In genomic region chr10:24958701-24959392, GRCh38 we compare ENCODE assay signal across 10 cellular contexts. TPM values are rescaled to one million over a fixed set of nuclear protein-coding genes. Genes with fewer than 3 reads are reported as not detected.
DNase-seq lines count a peak whose midpoint lies in the region; ATAC-seq and TF ChIP-seq lines count a peak whose summit lies in the region.
"Had no signal": no experiment of that assay in that cellular context is flagged by ENCODE, and none has a peak within 500 bp of the region (broad histone marks: within the 10 kb centered on the region; RNA-seq: fewer than 3 reads in every experiment).

No MANE protein-coding gene starts in this region.

- no peaks in the 10 kb centered on the region for H3K79me2 ChIP-seq in Karpas-422 (ENCODE audit: low read length)

- H3K9me3 ChIP-seq in left ventricle myocardium inferior (replicated peaks) (no peaks in the 10 kb centered on the region), Karpas-422 (ENCODE audit: low read length) (peaks cover 4% of the 10 kb centered on the region)

- H3K9me2 ChIP-seq in Karpas-422 (replicated peaks; ENCODE audit: insufficient read depth, low read length) = no peaks in the 10 kb centered on the region

- H3K27me3 ChIP-seq in BJ (ENCODE audit: control insufficient read depth, insufficient read depth, low read length) (no peaks in the 10 kb centered on the region), left ventricle myocardium inferior (ENCODE audit: low read depth) (no peaks in the 10 kb centered on the region), Karpas-422 (ENCODE audit: low read length) (no peaks in the 10 kb centered on the region), H7 (ENCODE audit: control insufficient read depth, insufficient read depth, low read length) (no peaks in the 10 kb centered on the region)

- H3K4me1 ChIP-seq in left ventricle myocardium inferior (peaks cover 26% of the 10 kb centered on the region), Karpas-422 (ENCODE audit: low read length) (no peaks in the 10 kb centered on the region)

- no peak for ATAC-seq in GM19328 (IDR thresholded peaks at IDR 0.05; ENCODE audit: unreplicated experiment)

- H3K9ac ChIP-seq in Karpas-422 (ENCODE audit: low read length) = no peak overlapping the region

- no peak overlapping the region for H3K4me2 ChIP-seq in Karpas-422 (ENCODE audit: low read depth, low read length, poor library complexity, severe bottlenecking)

- H3K27ac ChIP-seq in angular gyrus (ENCODE audit: low read depth, low read length) = peak overlapping the region; percentile 81
- peak overlapping the region; percentile 84 for H3K27ac ChIP-seq in left ventricle myocardium inferior (replicated peaks)
- H3K27ac ChIP-seq in Karpas-422 (ENCODE audit: low read length) = no peak overlapping the region

- no peaks in the 10 kb centered on the region for H3K36me3 ChIP-seq in BJ (ENCODE audit: control insufficient read depth, insufficient read depth, low read length)
- no peaks in the 10 kb centered on the region for H3K36me3 ChIP-seq in left ventricle myocardium inferior
- H3K36me3 ChIP-seq in Karpas-422 (ENCODE audit: insufficient read depth, low read length) = no peaks in the 10 kb centered on the region
- H3K36me3 ChIP-seq in H7 (replicated peaks; ENCODE audit: control insufficient read depth, insufficient read depth, low read length) = no peaks in the 10 kb centered on the region

- 0 out of 2 replicates have a peak, but pooled peaks have one; percentile 7 for TF ChIP-seq CTCF in BJ (IDR thresholded peaks at IDR 0.05; ENCODE audit: insufficient read depth, low read depth, low read length)
- TF ChIP-seq CTCF in left ventricle myocardium inferior (IDR thresholded peaks at IDR 0.05; ENCODE audit: borderline replicate concordance) = peak; percentile 25

- H3K4me3 ChIP-seq in BJ (ENCODE audit: low read depth, low read length) = no peak overlapping the region
- H3K4me3 ChIP-seq in left ventricle myocardium inferior = peak overlapping the region; percentile 20
- no peak overlapping the region for H3K4me3 ChIP-seq in Karpas-422 (ENCODE audit: low read length)
- no peak overlapping the region for H3K4me3 ChIP-seq in H7 (ENCODE audit: insufficient read depth, low read depth, low read length)

- POLR2A ChIA-PET in BJ (lab: Charles Lee) = no interaction called here

- no peak for DNase-seq in BJ (ENCODE audit: low read depth)
- DNase-seq in left ventricle myocardium inferior = peak; percentile 29
- peak; percentile 20 for DNase-seq in pulmonary artery endothelial cell (ENCODE audit: low read depth, low spot score)
- no peak for DNase-seq in Karpas-422
- no peak for DNase-seq in SKM-1 treated with dmso at 0.1 percent for 144 hours (lab: John Stamatoyannopoulos, UW; ENCODE audit: unreplicated experiment)
- no peak for DNase-seq in H7
- DNase-seq: SHP77 had no signal

- CTCF ChIA-PET in BJ (lab: Yijun Ruan, JAX) = interaction anchor here (1.0 to 1.4 kb wide), 2 partner anchors 65 to 122 kb away, joined by 3 to 6 read pairs; no protein-coding TSS in a partner anchor

- no peaks in the 10 kb centered on the region for H4K20me1 ChIP-seq in Karpas-422 (ENCODE audit: insufficient read depth, low read depth, low read length)

- H2AFZ ChIP-seq in Karpas-422 (ENCODE audit: low read length) = no peak overlapping the region

- intact Hi-C loops in left ventricle myocardium inferior (cut with micrococcal nuclease) = no loop called here

RNA-seq across cellular contexts. Expression of gene PRTFDC1, which starts 6.4 kb away (rescaled TPM):
- polyA plus RNA-seq in BJ (2011; rRNA removed) = 8.1 and 18.6 TPM in 2 replicates
- polyA minus RNA-seq in BJ (2011; rRNA and poly(A)+ RNA removed) = 4.9 and 5.7 TPM in 2 replicates
- total RNA-seq in left ventricle myocardium inferior (1.5 TPM), pulmonary artery endothelial cell (6.7 and 22.5 TPM in 2 replicates)
- not detected in 2 replicates for total RNA-seq in Karpas-422 (2014; rRNA removed; shearing (Covaris generic); ENCODE audit: low replicate concordance)
- total RNA-seq in H7 (2014; rRNA removed; shearing (Covaris generic)) = 12.5 and 13.4 TPM in 2 replicates

RNA-seq across cellular contexts. Expression of gene ENKUR, which starts 57.1 kb away (rescaled TPM):
- 0.06 TPM in 1 of 2 replicates, not detected in the other for polyA plus RNA-seq in BJ (2011; rRNA removed)
- polyA minus RNA-seq in BJ (2011; rRNA and poly(A)+ RNA removed) = not detected in 2 replicates
- not detected for total RNA-seq in left ventricle myocardium inferior
- 0.07 and 0.13 TPM in 2 replicates for total RNA-seq in pulmonary artery endothelial cell
- not detected in 2 replicates for total RNA-seq in Karpas-422 (2014; rRNA removed; shearing (Covaris generic); ENCODE audit: low replicate concordance)
- not detected in 2 replicates for total RNA-seq in H7 (2014; rRNA removed; shearing (Covaris generic))
- total RNA-seq: activated T-helper 2 cell treated with anti-CD3 and anti-CD28 coated beads, Interferon-gamma antibody, Interleukin-2, Interleukin-4, amounts not matched to agents 10 μg/mL and 5 μg/mL and 100 μg/mL, durations not matched to agents 14 hours and 24 hours and 36 hours had no signal

RNA-seq across cellular contexts. Expression of gene THNSL1, which starts 57.6 kb away (rescaled TPM):
- polyA plus RNA-seq in BJ (2011; rRNA removed) = 0.78 and 1.9 TPM in 2 replicates
- 0.57 and 0.93 TPM in 2 replicates for polyA minus RNA-seq in BJ (2011; rRNA and poly(A)+ RNA removed)
- 5.3 TPM for total RNA-seq in left ventricle myocardium inferior
- total RNA-seq in pulmonary artery endothelial cell = 2.7 and 4.0 TPM in 2 replicates
- not detected in 2 replicates for total RNA-seq in Karpas-422 (2014; rRNA removed; shearing (Covaris generic); ENCODE audit: low replicate concordance)
- 5.9 and 8.9 TPM in 2 replicates for total RNA-seq in H7 (2014; rRNA removed; shearing (Covaris generic))

Comparison
In these comparisons a context has a peak if more than half of its experiments do, and no peak if none do; other contexts are left out.
1. DNase-seq: peak in left ventricle myocardium inferior (single experiment) and pulmonary artery endothelial cell (single experiment); none in BJ (single experiment), Karpas-422 (single experiment), SKM-1 treated with dmso at 0.1 percent for 144 hours (single experiment) and H7 (single experiment).